1 cellular context compared by ENCODE assay signal in the genomic region with DNA sequence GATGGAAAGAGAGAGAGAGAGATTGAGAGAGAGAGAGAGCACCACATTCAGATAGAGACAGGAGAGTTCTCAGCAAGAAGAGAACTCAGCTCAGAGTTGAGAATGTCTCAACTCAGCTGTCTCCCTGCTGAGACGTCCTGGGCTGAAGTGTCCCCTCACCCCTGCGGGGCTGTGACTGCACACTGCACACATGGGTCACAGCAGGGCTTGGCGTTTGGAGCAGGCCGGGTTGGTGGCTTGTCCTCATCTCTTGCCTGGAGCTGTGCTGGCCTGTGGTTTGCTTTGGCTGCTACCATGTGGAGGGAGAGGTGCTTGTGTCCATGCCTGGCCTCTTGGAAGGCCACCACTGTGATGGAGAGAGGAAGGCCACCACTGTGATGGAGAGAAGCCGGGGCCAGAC.
TF ChIP-seq lines count a peak whose summit lies in the region.

No MANE protein-coding gene starts in this region.

TF ChIP-seq in H1, 55 proteins besides CTCF, POLR2A, EP300 and RAD21:
- TF ChIP-seq CHD1 (IDR thresholded peaks at IDR 0.05; ENCODE audit: low read depth, low read length) (no peak), YY1 (IDR thresholded peaks at IDR 0.05; ENCODE audit: low read depth, low read length) (no peak), GABPA (IDR thresholded peaks at IDR 0.05; ENCODE audit: borderline replicate concordance, insufficient read depth, low read length) (no peak), CEBPB (IDR thresholded peaks at IDR 0.05; ENCODE audit: low read depth, low read length) (no peak), EGR1 (IDR thresholded peaks at IDR 0.05; ENCODE audit: borderline replicate concordance, low read depth, low read length) (no peak), TEAD4 (IDR thresholded peaks at IDR 0.05; ENCODE audit: low read depth, low read length) (no peak), RNF2 (IDR thresholded peaks at IDR 0.05; ENCODE audit: borderline replicate concordance, low read depth, low read length, missing control alignments, poor library complexity, severe bottlenecking) (no peak), EZH2 (IDR thresholded peaks at IDR 0.05; ENCODE audit: low read depth, low read length, severe bottlenecking) (no peak), SP2 (IDR thresholded peaks at IDR 0.05; ENCODE audit: low read length) (no peak), POLR2AphosphoS5 (IDR thresholded peaks at IDR 0.05; ENCODE audit: low read depth, low read length) (no peak)
TF ChIP-seq in H1: peak in this region for 0.
